8 cellular contexts compared by ENCODE assay signal in the genomic region with DNA sequence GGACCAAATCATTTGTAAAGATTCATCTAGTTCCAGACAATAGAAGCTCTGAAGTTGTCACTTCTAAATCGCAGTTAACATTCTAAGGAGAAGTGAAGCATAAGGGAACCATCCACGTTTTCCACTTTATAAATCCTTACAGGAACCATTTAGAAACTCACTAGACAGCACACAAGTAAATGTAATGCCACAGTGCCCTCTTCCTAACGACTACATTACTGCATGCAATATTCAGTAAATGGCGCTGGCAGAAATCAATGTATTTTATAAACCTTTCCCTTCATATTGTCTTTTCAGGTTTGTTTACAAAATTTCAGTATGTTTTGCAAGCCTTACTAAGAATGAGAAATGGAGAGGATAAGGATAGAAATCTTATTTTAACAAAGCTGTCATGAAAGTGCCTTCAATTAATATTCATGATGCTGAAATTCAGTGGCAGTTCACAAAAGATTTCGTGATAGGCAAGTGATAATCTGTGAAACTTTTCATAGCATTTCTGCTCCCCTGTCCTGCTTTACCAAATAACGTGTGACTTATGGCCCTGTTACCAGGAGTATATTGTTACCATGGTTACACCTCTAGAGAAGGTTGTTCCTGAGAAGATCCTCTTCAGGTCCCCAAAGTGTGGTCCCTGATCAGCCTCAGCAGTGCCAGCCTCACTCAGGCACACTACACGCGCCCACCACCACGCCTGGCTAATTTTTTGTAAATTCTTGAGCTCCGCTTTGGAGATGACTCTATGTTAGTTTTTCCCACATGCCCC. TPM values are rescaled to one million over a fixed set of nuclear protein-coding genes. Genes with fewer than 3 reads are reported as not detected.
DNase-seq lines count a peak whose midpoint lies in the region; ATAC-seq and TF ChIP-seq lines count a peak whose summit lies in the region.

No MANE protein-coding gene starts in this region.

- H3K9me3 ChIP-seq in adipocyte (ENCODE audit: control insufficient read depth, low read length) (no peaks in the 10 kb centered on the region), right atrium auricular region (no peaks in the 10 kb centered on the region)

- no peaks in the 10 kb centered on the region for H3K36me3 ChIP-seq in adipocyte (ENCODE audit: control insufficient read depth, insufficient read depth, low read length, severe bottlenecking)
- no peaks in the 10 kb centered on the region for H3K36me3 ChIP-seq in right atrium auricular region

- peak; percentile 25 for ATAC-seq in HG03060 (IDR thresholded peaks at IDR 0.05; ENCODE audit: low read depth, unreplicated experiment)
- no peak for ATAC-seq in stimulated activated memory B cell treated with anti-CD40 and anti-IgM and Interleukin-4, amounts not matched to agents 10 μg/mL and 1 μg/mL and 100 μg/mL, for 72 hours

- no peaks in the 10 kb centered on the region for H3K27me3 ChIP-seq in adipocyte (replicated peaks; ENCODE audit: control insufficient read depth, insufficient read depth, low read length)
- H3K27me3 ChIP-seq in right atrium auricular region: no peaks in the 10 kb centered on the region

- H3K27ac ChIP-seq in right atrium auricular region: no peak overlapping the region

- peak overlapping the region; percentile 40 for H3K27ac Mint-ChIP-seq in stimulated activated memory B cell treated with anti-CD40 and anti-IgM and Interleukin-4, amounts not matched to agents 10 μg/mL and 1 μg/mL and 100 μg/mL, for 72 hours

- H3K4me1 Mint-ChIP-seq in stimulated activated memory B cell treated with anti-CD40 and anti-IgM and Interleukin-4, amounts not matched to agents 10 μg/mL and 1 μg/mL and 100 μg/mL, for 72 hours: peaks cover 36% of the 10 kb centered on the region

- H3K27me3 Mint-ChIP-seq in stimulated activated memory B cell treated with anti-CD40 and anti-IgM and Interleukin-4, amounts not matched to agents 10 μg/mL and 1 μg/mL and 100 μg/mL, for 72 hours: no peaks in the 10 kb centered on the region

- H3K9me3 Mint-ChIP-seq in stimulated activated memory B cell treated with anti-CD40 and anti-IgM and Interleukin-4, amounts not matched to agents 10 μg/mL and 1 μg/mL and 100 μg/mL, for 72 hours: no peaks in the 10 kb centered on the region

- H3K36me3 Mint-ChIP-seq in stimulated activated memory B cell treated with anti-CD40 and anti-IgM and Interleukin-4, amounts not matched to agents 10 μg/mL and 1 μg/mL and 100 μg/mL, for 72 hours: no peaks in the 10 kb centered on the region

- H3K4me1 ChIP-seq in adipocyte (ENCODE audit: control insufficient read depth, insufficient read depth, low read length) (peaks cover 5% of the 10 kb centered on the region), right atrium auricular region (peaks cover 0 to 6% of the 10 kb centered on the region in 2 donors)

- in situ Hi-C loops in ACHN (cut with HindIII; ENCODE audit: low pct_ligation_motif_present, low pct_unique_long_range_greater_than_20kb, low sequenced_read_pairs): loop anchor here (25.0 kb wide), 1 partner anchor 411 kb away; no protein-coding TSS in a partner anchor

- H3K9ac ChIP-seq in adipocyte (ENCODE audit: low read length): no peak overlapping the region

- DNase-seq in ACHN (peak; percentile 66), NCI-H510A (lab: John Stamatoyannopoulos, UW) (peak; percentile 6), adipocyte (ENCODE audit: low read depth) (peak; percentile 82), right atrium auricular region (ENCODE audit: low spot score) (no peak)
- DNase-seq in activated CD8-positive, alpha-beta memory T cell treated with anti-CD3 and anti-CD28 coated beads for 24 hours: no peak

- H3K4me3 ChIP-seq in adipocyte (ENCODE audit: low read length) (no peak overlapping the region), right atrium auricular region (no peak overlapping the region)

- H3K4me3 Mint-ChIP-seq in stimulated activated memory B cell treated with anti-CD40 and anti-IgM and Interleukin-4, amounts not matched to agents 10 μg/mL and 1 μg/mL and 100 μg/mL, for 72 hours: no peak overlapping the region

- TF ChIP-seq CTCF in GM12873 (IDR thresholded peaks at IDR 0.05; ENCODE audit: insufficient read depth, low read depth, low read length, missing control alignments): peak; percentile 60
- TF ChIP-seq CTCF in right atrium auricular region (IDR thresholded peaks at IDR 0.05): peak; percentile 49 to 78

RNA-seq across cellular contexts. Expression of gene TMA16, which starts 54.2 kb away (rescaled TPM):
- total RNA-seq in right atrium auricular region: 10 to 100 TPM; 11.4 to 15.2 TPM

Comparison
In these comparisons a context has a peak if more than half of its experiments do, and no peak if none do; other contexts are left out.
1. DNase-seq: peak in ACHN (single experiment), NCI-H510A (single experiment) and adipocyte (single experiment); none in right atrium auricular region (single experiment) and activated CD8-positive, alpha-beta memory T cell treated with anti-CD3 and anti-CD28 coated beads for 24 hours (single experiment).